ENCODE assay signal across 8 cellular contexts in the genomic region with DNA sequence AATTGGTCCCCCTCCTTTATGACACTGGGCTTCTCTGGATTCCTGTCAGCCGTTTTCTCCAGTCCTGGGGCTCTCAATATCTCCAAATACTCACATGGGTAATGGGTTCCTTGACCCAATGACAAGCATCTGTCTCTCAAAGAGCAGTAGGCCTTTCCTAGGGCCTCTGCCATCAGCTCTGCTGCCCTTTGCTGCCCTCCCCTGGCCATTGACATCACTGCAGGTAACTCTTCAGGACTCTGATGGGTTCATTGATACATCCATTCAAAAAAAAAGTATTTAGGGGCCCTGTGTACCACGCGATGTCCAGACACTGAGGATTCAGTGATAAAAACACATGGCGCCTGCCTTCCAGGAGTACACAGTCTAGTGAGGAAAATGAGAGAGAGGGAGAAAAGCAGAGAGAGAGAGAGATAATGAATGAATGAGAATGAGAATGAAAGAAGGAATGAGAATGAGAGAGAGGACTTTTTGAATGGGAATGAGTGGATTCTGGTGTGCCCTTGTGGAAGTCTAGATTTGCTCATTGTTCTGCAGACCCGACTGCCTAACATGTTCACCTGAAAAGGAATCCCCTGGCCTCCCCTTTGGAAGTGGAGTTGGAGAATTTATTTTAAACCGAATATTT. TPM values are rescaled to one million over a fixed set of nuclear protein-coding genes. Genes with fewer than 3 reads are reported as not detected.
A peak's percentile ranks its signal among the peaks of the same experiment; 100 is the strongest.
DNase-seq lines count a peak whose midpoint lies in the region; ATAC-seq and TF ChIP-seq lines count a peak whose summit lies in the region.

No MANE protein-coding gene starts in this region.

- intact Hi-C loops in Right ventricle myocardium inferior (cut with DNase I): loop anchor here (1.0 to 5.0 kb wide), 3 partner anchors 89 to 340 kb away; no protein-coding TSS in a partner anchor
- intact Hi-C loops in cardiac septum (cut with DNase I): loop anchor here (1.0 to 10.0 kb wide), 4 partner anchors 70 to 345 kb away; partner anchors contain the start of gene PPFIBP2

- H3K4me3 Mint-ChIP-seq in chondrocyte (ENCODE audit: unreplicated experiment): no peak overlapping the region

- H3K9me3 ChIP-seq in liver (ENCODE audit: control insufficient read depth in 4 of 4, low read length in 3 of 4): no peaks in the 10 kb centered on the region

- no peaks in the 10 kb centered on the region for H3K27me3 ChIP-seq in liver (ENCODE audit: control insufficient read depth in 4 of 4, insufficient read depth in 4 of 4, low read length in 3 of 4)

- no peaks in the 10 kb centered on the region for H3K36me3 Mint-ChIP-seq in chondrocyte (ENCODE audit: low read depth)

- peak; percentile 69 for ATAC-seq in Right ventricle myocardium inferior
- peak; percentile 88 for ATAC-seq in HG02642 (IDR thresholded peaks at IDR 0.05; ENCODE audit: poor library complexity, unreplicated experiment)

- DNase-seq in Right ventricle myocardium inferior (ENCODE audit: missing footprints) (peak; percentile 69), cardiac septum (ENCODE audit: low spot score) (no peak), NCI-H1105 treated with DMSO at 0.1 percent for 48 hours (lab: John Stamatoyannopoulos, UW) (peak; percentile 47), chondrocyte (ENCODE audit: low spot score) (no peak)
- peak; percentile 50 for DNase-seq in activated CD4-positive, alpha-beta T cell treated with anti-CD3 and anti-CD28 coated beads for 1 hour
- DNase-seq in stimulated activated CD4-positive, alpha-beta T cell treated with anti-CD3 and anti-CD28 coated beads, TNF-alpha, amount 100 ng/mL, for 24 hours (ENCODE audit: low read depth in 3 of 3): peak; percentile 34 to 73 (median 50)

- 27% methylated on average over 6 of the region's 6 CpGs for WGBS in liver

- TF ChIP-seq RAD21 in liver (IDR thresholded peaks at IDR 0.05): peak; percentile 95 to 96

- H3K36me3 ChIP-seq in liver (ENCODE audit: control insufficient read depth in 4 of 4, insufficient read depth in 3 of 4, low read depth in 1 of 4, low read length in 3 of 4): peaks cover 0 to 2% (median 0%) of the 10 kb centered on the region in 4 donors

- no peak overlapping the region for H3K27ac ChIP-seq in liver (ENCODE audit: low read depth in 1 of 2, low read length in 2 of 2)

- H3K27me3 Mint-ChIP-seq in chondrocyte (ENCODE audit: low read depth): peaks cover 4% of the 10 kb centered on the region

- no peak overlapping the region for H3K27ac Mint-ChIP-seq in chondrocyte (ENCODE audit: unreplicated experiment)

- no peak overlapping the region for H3K9ac ChIP-seq in liver (ENCODE audit: low read depth in 1 of 2, low read length in 2 of 2)

- no peak overlapping the region for H3K4me3 ChIP-seq in liver (ENCODE audit: low read depth in 1 of 3, low read length in 3 of 3)

- peak; percentile 89 for TF ChIP-seq CTCF in chondrocyte (IDR thresholded peaks at IDR 0.05)
- peak; percentile 85 for TF ChIP-seq CTCF in liver (IDR thresholded peaks at IDR 0.05; ENCODE audit: low read depth, low read length, missing input control)

- no peaks in the 10 kb centered on the region for H3K4me1 ChIP-seq in liver (ENCODE audit: control insufficient read depth in 4 of 4, insufficient read depth in 4 of 4, low read length in 3 of 4)

- H3K4me1 Mint-ChIP-seq in chondrocyte (ENCODE audit: low read depth): no peaks in the 10 kb centered on the region

- H3K9me3 Mint-ChIP-seq in chondrocyte (ENCODE audit: low read depth): no peaks in the 10 kb centered on the region

TF ChIP-seq in liver, 16 proteins besides CTCF, POLR2A, EP300 and RAD21:
- no peak for TF ChIP-seq RXRA (IDR thresholded peaks at IDR 0.05)
- TF ChIP-seq NR2F2 (IDR thresholded peaks at IDR 0.05): no peak
- TF ChIP-seq HNF4A (conservative IDR thresholded peaks at IDR 0.05): no peak
- TF ChIP-seq FOXA2 (IDR thresholded peaks at IDR 0.05): no peak
- no peak for TF ChIP-seq GABPA (IDR thresholded peaks at IDR 0.05 in 1 of 2, conservative IDR thresholded peaks at IDR 0.05 in 1 of 2)
- TF ChIP-seq YY1 (IDR thresholded peaks at IDR 0.05): no peak
- no peak for TF ChIP-seq MAX (IDR thresholded peaks at IDR 0.05)
- TF ChIP-seq, protein P1, sequence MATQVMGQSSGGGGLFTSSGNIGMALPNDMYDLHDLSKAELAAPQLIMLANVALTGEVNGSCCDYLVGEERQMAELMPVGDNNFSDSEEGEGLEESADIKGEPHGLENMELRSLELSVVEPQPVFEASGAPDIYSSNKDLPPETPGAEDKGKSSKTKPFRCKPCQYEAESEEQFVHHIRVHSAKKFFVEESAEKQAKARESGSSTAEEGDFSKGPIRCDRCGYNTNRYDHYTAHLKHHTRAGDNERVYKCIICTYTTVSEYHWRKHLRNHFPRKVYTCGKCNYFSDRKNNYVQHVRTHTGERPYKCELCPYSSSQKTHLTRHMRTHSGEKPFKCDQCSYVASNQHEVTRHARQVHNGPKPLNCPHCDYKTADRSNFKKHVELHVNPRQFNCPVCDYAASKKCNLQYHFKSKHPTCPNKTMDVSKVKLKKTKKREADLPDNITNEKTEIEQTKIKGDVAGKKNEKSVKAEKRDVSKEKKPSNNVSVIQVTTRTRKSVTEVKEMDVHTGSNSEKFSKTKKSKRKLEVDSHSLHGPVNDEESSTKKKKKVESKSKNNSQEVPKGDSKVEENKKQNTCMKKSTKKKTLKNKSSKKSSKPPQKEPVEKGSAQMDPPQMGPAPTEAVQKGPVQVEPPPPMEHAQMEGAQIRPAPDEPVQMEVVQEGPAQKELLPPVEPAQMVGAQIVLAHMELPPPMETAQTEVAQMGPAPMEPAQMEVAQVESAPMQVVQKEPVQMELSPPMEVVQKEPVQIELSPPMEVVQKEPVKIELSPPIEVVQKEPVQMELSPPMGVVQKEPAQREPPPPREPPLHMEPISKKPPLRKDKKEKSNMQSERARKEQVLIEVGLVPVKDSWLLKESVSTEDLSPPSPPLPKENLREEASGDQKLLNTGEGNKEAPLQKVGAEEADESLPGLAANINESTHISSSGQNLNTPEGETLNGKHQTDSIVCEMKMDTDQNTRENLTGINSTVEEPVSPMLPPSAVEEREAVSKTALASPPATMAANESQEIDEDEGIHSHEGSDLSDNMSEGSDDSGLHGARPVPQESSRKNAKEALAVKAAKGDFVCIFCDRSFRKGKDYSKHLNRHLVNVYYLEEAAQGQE (IDR thresholded peaks at IDR 0.05): no peak
- no peak for TF ChIP-seq SP1 (IDR thresholded peaks at IDR 0.05)
- TF ChIP-seq FOXA1 (IDR thresholded peaks at IDR 0.05): no peak
- no peak for TF ChIP-seq HNF4G (IDR thresholded peaks at IDR 0.05)
- no peak for TF ChIP-seq EGR1 (IDR thresholded peaks at IDR 0.05; ENCODE audit: low read depth in 2 of 2)
- TF ChIP-seq TAF1 (conservative IDR thresholded peaks at IDR 0.05): no peak
- TF ChIP-seq, protein P2, sequence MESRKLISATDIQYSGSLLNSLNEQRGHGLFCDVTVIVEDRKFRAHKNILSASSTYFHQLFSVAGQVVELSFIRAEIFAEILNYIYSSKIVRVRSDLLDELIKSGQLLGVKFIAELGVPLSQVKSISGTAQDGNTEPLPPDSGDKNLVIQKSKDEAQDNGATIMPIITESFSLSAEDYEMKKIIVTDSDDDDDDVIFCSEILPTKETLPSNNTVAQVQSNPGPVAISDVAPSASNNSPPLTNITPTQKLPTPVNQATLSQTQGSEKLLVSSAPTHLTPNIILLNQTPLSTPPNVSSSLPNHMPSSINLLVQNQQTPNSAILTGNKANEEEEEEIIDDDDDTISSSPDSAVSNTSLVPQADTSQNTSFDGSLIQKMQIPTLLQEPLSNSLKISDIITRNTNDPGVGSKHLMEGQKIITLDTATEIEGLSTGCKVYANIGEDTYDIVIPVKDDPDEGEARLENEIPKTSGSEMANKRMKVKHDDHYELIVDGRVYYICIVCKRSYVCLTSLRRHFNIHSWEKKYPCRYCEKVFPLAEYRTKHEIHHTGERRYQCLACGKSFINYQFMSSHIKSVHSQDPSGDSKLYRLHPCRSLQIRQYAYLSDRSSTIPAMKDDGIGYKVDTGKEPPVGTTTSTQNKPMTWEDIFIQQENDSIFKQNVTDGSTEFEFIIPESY (IDR thresholded peaks at IDR 0.05): no peak
- TF ChIP-seq JUND (IDR thresholded peaks at IDR 0.05): no peak
- TF ChIP-seq, protein P3, sequence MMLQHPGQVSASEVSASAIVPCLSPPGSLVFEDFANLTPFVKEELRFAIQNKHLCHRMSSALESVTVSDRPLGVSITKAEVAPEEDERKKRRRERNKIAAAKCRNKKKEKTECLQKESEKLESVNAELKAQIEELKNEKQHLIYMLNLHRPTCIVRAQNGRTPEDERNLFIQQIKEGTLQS (IDR thresholded peaks at IDR 0.05): no peak
TF ChIP-seq in liver: peak in this region for 0.

RNA-seq across cellular contexts. Expression of gene OLFML1, which starts 42.6 kb away (rescaled TPM):
- 8.5 TPM for total RNA-seq in Right ventricle myocardium inferior
- 5.3 TPM for total RNA-seq in cardiac septum
- total RNA-seq in chondrocyte: 11.1 to 69.3 TPM (median 12.3 TPM) in 3 replicates
- 1 to 10 TPM; 2.8 TPM for total RNA-seq in liver
- 1 to 10 TPM; 2.9 to 4.2 TPM for polyA plus RNA-seq in liver

Comparison
In these comparisons a context has a peak if more than half of its experiments do, and no peak if none do; other contexts are left out.
1. DNase-seq: peak in Right ventricle myocardium inferior (single experiment), NCI-H1105 treated with DMSO at 0.1 percent for 48 hours (single experiment), activated CD4-positive, alpha-beta T cell treated with anti-CD3 and anti-CD28 coated beads for 1 hour (single experiment) and stimulated activated CD4-positive, alpha-beta T cell treated with anti-CD3 and anti-CD28 coated beads, TNF-alpha, amount 100 ng/mL, for 24 hours (3 of 3); none in cardiac septum (single experiment) and chondrocyte (single experiment).